ENCODE assay signal across 20 cellular contexts in the genomic region with DNA sequence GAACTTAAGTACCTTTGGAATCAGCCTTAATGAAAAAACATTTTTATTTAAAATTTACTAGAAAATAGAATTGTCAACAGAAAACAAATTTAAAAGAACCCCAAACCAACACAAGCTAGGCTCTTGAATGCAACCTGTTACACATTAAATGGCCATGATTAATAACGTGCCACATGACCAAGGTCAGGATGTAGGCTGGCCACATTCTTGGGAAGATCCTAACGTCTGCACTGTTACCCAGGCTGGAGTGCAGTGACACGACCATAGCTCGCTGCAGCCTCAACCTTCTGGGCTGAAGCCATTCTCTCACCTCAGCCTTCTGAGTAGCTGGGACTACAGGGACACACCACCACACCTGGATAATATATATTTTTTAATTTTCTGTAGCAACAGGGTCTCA.
DNase-seq lines count a peak whose midpoint lies in the region; ATAC-seq and TF ChIP-seq lines count a peak whose summit lies in the region.
"Had no signal": no experiment of that assay in that cellular context is flagged by ENCODE, and none has a peak within 500 bp of the region (broad histone marks: within the 10 kb centered on the region; RNA-seq: fewer than 3 reads in every experiment).

No MANE protein-coding gene starts in this region.

- H3K4me3 ChIP-seq in body of pancreas = no peak overlapping the region
- no peak overlapping the region for H3K4me3 ChIP-seq in neural progenitor cell
- H3K4me3 ChIP-seq: A549; BLaER1 treated with 17β-estradiol and CSF1 and Interleukin-3, amounts not matched to agents 10 nM and 100 nM; GM23338 had no signal

- H3K4me1 ChIP-seq in body of pancreas = peaks cover 35% of the 10 kb centered on the region
- H3K4me1 ChIP-seq in neural progenitor cell = peaks cover 23% of the 10 kb centered on the region

- no peak overlapping the region for H3K9ac ChIP-seq in neural progenitor cell
- H3K9ac ChIP-seq: BLaER1 treated with 17β-estradiol and CSF1 and Interleukin-3, amounts not matched to agents 10 nM and 100 nM had no signal

- TF ChIP-seq POLR2A in body of pancreas (IDR thresholded peaks at IDR 0.05) = no peak

- no peak for TF ChIP-seq CTCF in body of pancreas (IDR thresholded peaks at IDR 0.05)
- TF ChIP-seq CTCF in neural progenitor cell (IDR thresholded peaks at IDR 0.05) = no peak

- H3K36me3 Mint-ChIP-seq in neural progenitor cell = no peaks in the 10 kb centered on the region

- H3K4me1 Mint-ChIP-seq in neural progenitor cell = peaks cover 19% of the 10 kb centered on the region

- ATAC-seq in body of pancreas = peak; percentile 40
- no peak for ATAC-seq in GM18868 (IDR thresholded peaks at IDR 0.05; ENCODE audit: unreplicated experiment)
- ATAC-seq: A549; CD8-positive, alpha-beta T cell; GM23338; HCT116; HepG2 had no signal

- peaks cover 42% of the 10 kb centered on the region for H4K20me1 ChIP-seq in neural progenitor cell (ENCODE audit: low read depth)

- no peaks in the 10 kb centered on the region for H3F3A ChIP-seq in neural progenitor cell (ENCODE audit: low read depth)

- no peaks in the 10 kb centered on the region for H3K27me3 Mint-ChIP-seq in neural progenitor cell (ENCODE audit: insufficient read depth, low read depth)
- H3K27me3 Mint-ChIP-seq: B cell had no signal

- 13 to 29% methylated on average over 4 of the region's 4 CpGs for WGBS in body of pancreas, 2 donors

- H2AFZ ChIP-seq in neural progenitor cell (replicated peaks) = no peak overlapping the region
- H2AFZ ChIP-seq: GM23338 had no signal

- peaks cover 59% of the 10 kb centered on the region for H3K79me2 ChIP-seq in neural progenitor cell (ENCODE audit: low read depth)

- H3K9me3 ChIP-seq in body of pancreas (no peaks in the 10 kb centered on the region), neural progenitor cell (ENCODE audit: low read depth) (no peaks in the 10 kb centered on the region)
- H3K9me3 ChIP-seq: A549; BLaER1 treated with 17β-estradiol and CSF1 and Interleukin-3, amounts not matched to agents 10 nM and 100 nM had no signal

- H3K27ac ChIP-seq in body of pancreas = no peak overlapping the region
- no peak overlapping the region for H3K27ac ChIP-seq in neural progenitor cell
- H3K27ac ChIP-seq: 22Rv1; A549; BLaER1 treated with 17β-estradiol and CSF1 and Interleukin-3, amounts not matched to agents 10 nM and 100 nM had no signal

- no peaks in the 10 kb centered on the region for H3K36me3 ChIP-seq in body of pancreas (replicated peaks in 1 of 2; ENCODE audit: insufficient read depth in 1 of 2, low read depth in 2 of 2)
- H3K36me3 ChIP-seq in neural progenitor cell = no peaks in the 10 kb centered on the region

- no peak overlapping the region for H3K4me2 ChIP-seq in neural progenitor cell
- H3K4me2 ChIP-seq: A549; BLaER1 treated with 17β-estradiol and CSF1 and Interleukin-3, amounts not matched to agents 10 nM and 100 nM; GM23338 had no signal

- in situ Hi-C loops in ACHN (cut with HindIII; ENCODE audit: low pct_ligation_motif_present, low pct_unique_long_range_greater_than_20kb, low sequenced_read_pairs) = no loop called here

- H3K27me3 ChIP-seq in body of pancreas (no peaks in the 10 kb centered on the region), neural progenitor cell (no peaks in the 10 kb centered on the region)
- H3K27me3 ChIP-seq: BLaER1 treated with 17β-estradiol and CSF1 and Interleukin-3, amounts not matched to agents 10 nM and 100 nM had no signal

- intact Hi-C loops in body of pancreas (cut with DNase I) = no loop called here

- DNase-seq in ACHN (peak; percentile 38), HK-2 (ENCODE audit: unreplicated experiment) (peak; percentile 4), body of pancreas (no peak), glomerular visceral epithelial cell (ENCODE audit: extremely low spot score) (peak; percentile 23), NCI-H345 (lab: John Stamatoyannopoulos, UW) (no peak), neural progenitor cell (ENCODE audit: low spot score) (no peak), NCI-H2107 treated with DMSO at 0.1 percent for 48 hours (lab: John Stamatoyannopoulos, UW; ENCODE audit: unreplicated experiment) (no peak)
- DNase-seq: Calu3; CD8-positive, alpha-beta T cell; DMS79 treated with DMSO at 0.1 percent for 48 hours; EL; HFFc6 had no signal

- no peak overlapping the region for H3K4me3 Mint-ChIP-seq in neural progenitor cell
- H3K4me3 Mint-ChIP-seq: B cell; CD8-positive, alpha-beta T cell; GM23338; HFFc6 had no signal

- peaks cover 1% of the 10 kb centered on the region for H3K9me3 Mint-ChIP-seq in neural progenitor cell
- H3K9me3 Mint-ChIP-seq: CD8-positive, alpha-beta T cell; GM23338; HFFc6 had no signal

- no peak overlapping the region for H3K27ac Mint-ChIP-seq in neural progenitor cell
- H3K27ac Mint-ChIP-seq: B cell; CD8-positive, alpha-beta T cell; GM23338; HFFc6 had no signal

Comparison
In these comparisons a context has a peak if more than half of its experiments do, and no peak if none do; other contexts are left out.
1. DNase-seq: peak in ACHN (single experiment), HK-2 (single experiment) and glomerular visceral epithelial cell (single experiment); none in body of pancreas (0 of 4), NCI-H345 (single experiment), neural progenitor cell (single experiment) and NCI-H2107 treated with DMSO at 0.1 percent for 48 hours (single experiment).